In genomic region chr17:6070280-6070894, GRCh38 we compare ENCODE assay signal across 8 cellular contexts. TPM values are rescaled to one million over a fixed set of nuclear protein-coding genes. Genes with fewer than 3 reads are reported as not detected.
DNase-seq lines count a peak whose midpoint lies in the region; ATAC-seq and TF ChIP-seq lines count a peak whose summit lies in the region.

WSCD1 (plus strand) TSS chr17:6070379; CDS start chr17:6080659, 10,280 bp downstream.

- H3K9me2 ChIP-seq in Karpas-422 (replicated peaks; ENCODE audit: insufficient read depth, low read length) = no peaks in the 10 kb centered on the region

- no peak within 1 kb of the TSS for H3K27ac Mint-ChIP-seq in CD8-positive, alpha-beta T cell
- no peak within 1 kb of the TSS for H3K27ac Mint-ChIP-seq in memory B cell

- no peak within 1 kb of the TSS for H2AFZ ChIP-seq in Karpas-422 (ENCODE audit: low read length)

- CTCF ChIA-PET in CD8-positive, alpha-beta T cell (lab: Charles Lee) = no interaction called here

- H3K36me3 ChIP-seq in CD8-positive, alpha-beta T cell (ENCODE audit: insufficient read depth, low read length) = no peaks in the 10 kb centered on the region
- H3K36me3 ChIP-seq in MG63 (no peaks in the 10 kb centered on the region), thoracic aorta (no peaks in the 10 kb centered on the region), Karpas-422 (ENCODE audit: insufficient read depth, low read length) (no peaks in the 10 kb centered on the region)

- TF ChIP-seq CTCF in CD8-positive, alpha-beta T cell (IDR thresholded peaks at IDR 0.05) = no peak
- TF ChIP-seq CTCF in thoracic aorta (IDR thresholded peaks at IDR 0.05) = no peak

- no peak for DNase-seq in CD8-positive, alpha-beta T cell
- DNase-seq in MG63 = peak; percentile 23
- DNase-seq in dermis microvascular lymphatic vessel endothelial cell (ENCODE audit: low read depth in 2 of 2) = peak in 1 of 2 donors; percentile 14
- no peak for DNase-seq in memory B cell (ENCODE audit: low spot score in 2 of 2)
- no peak for DNase-seq in thoracic aorta (ENCODE audit: low spot score)
- no peak for DNase-seq in SHP77 (lab: John Stamatoyannopoulos, UW)
- no peak for DNase-seq in activated effector memory CD4-positive, alpha-beta T cell treated with anti-CD3 and anti-CD28 coated beads, Interleukin-2, amount 50 U/mL, for 16 hours
- no peak for DNase-seq in Karpas-422

- H3K4me1 Mint-ChIP-seq in CD8-positive, alpha-beta T cell (ENCODE audit: low read depth) = peaks cover 20% of the 10 kb centered on the region
- peaks cover 12% of the 10 kb centered on the region for H3K4me1 Mint-ChIP-seq in memory B cell

- H3K9ac ChIP-seq in Karpas-422 (ENCODE audit: low read length) = no peak within 1 kb of the TSS

- no peak for ATAC-seq in CD8-positive, alpha-beta T cell
- ATAC-seq in memory B cell (ENCODE audit: low read depth) (no peak), thoracic aorta (ENCODE audit: insufficient number of reproducible peaks, low FRiP score, low read depth) (no peak)

- no peak within 1 kb of the TSS for H3K27ac ChIP-seq in CD8-positive, alpha-beta T cell (ENCODE audit: low read depth, low read length)
- no peak within 1 kb of the TSS for H3K27ac ChIP-seq in thoracic aorta
- H3K27ac ChIP-seq in Karpas-422 (ENCODE audit: low read length) = no peak within 1 kb of the TSS

- POLR2A ChIA-PET in CD8-positive, alpha-beta T cell (lab: Charles Lee) = no interaction called here

- peaks cover 63% of the 10 kb centered on the region for H3K27me3 Mint-ChIP-seq in CD8-positive, alpha-beta T cell (ENCODE audit: low read depth)
- H3K27me3 Mint-ChIP-seq in memory B cell = peaks cover 32% of the 10 kb centered on the region

- H3K27me3 ChIP-seq in CD8-positive, alpha-beta T cell (ENCODE audit: insufficient read depth, low read length) = peaks cover 8% of the 10 kb centered on the region
- H3K27me3 ChIP-seq in MG63 (peaks cover 11% of the 10 kb centered on the region), thoracic aorta (replicated peaks; ENCODE audit: insufficient read depth) (no peaks in the 10 kb centered on the region), Karpas-422 (ENCODE audit: low read length) (no peaks in the 10 kb centered on the region)

- no peaks in the 10 kb centered on the region for H4K20me1 ChIP-seq in Karpas-422 (ENCODE audit: insufficient read depth, low read depth, low read length)

- intact Hi-C loops in CD8-positive, alpha-beta T cell (cut with DNase I, micrococcal nuclease) = no loop called here

- H3K4me2 ChIP-seq in Karpas-422 (ENCODE audit: low read depth, low read length, poor library complexity, severe bottlenecking) = no peak within 1 kb of the TSS

- H3K36me3 Mint-ChIP-seq in CD8-positive, alpha-beta T cell = no peaks in the 10 kb centered on the region
- H3K36me3 Mint-ChIP-seq in memory B cell = peaks cover 5% of the 10 kb centered on the region

- H3K9me3 ChIP-seq in CD8-positive, alpha-beta T cell (ENCODE audit: low read length) = no peaks in the 10 kb centered on the region
- no peaks in the 10 kb centered on the region for H3K9me3 ChIP-seq in MG63
- H3K9me3 ChIP-seq in thoracic aorta = no peaks in the 10 kb centered on the region
- no peaks in the 10 kb centered on the region for H3K9me3 ChIP-seq in Karpas-422 (ENCODE audit: low read length)

- peak within 1 kb of the TSS; percentile 84 for H3K4me3 Mint-ChIP-seq in CD8-positive, alpha-beta T cell
- H3K4me3 Mint-ChIP-seq in memory B cell = peak within 1 kb of the TSS; percentile 81

- H3K4me3 ChIP-seq in CD8-positive, alpha-beta T cell (ENCODE audit: low read depth, low read length) = peak within 1 kb of the TSS; percentile 31
- H3K4me3 ChIP-seq in MG63 (no peak within 1 kb of the TSS), thoracic aorta (peak within 1 kb of the TSS; percentile 79), Karpas-422 (ENCODE audit: low read length) (no peak within 1 kb of the TSS)

- H3K9me3 Mint-ChIP-seq in CD8-positive, alpha-beta T cell = no peaks in the 10 kb centered on the region
- H3K9me3 Mint-ChIP-seq in memory B cell = no peaks in the 10 kb centered on the region

- peaks cover 9% of the 10 kb centered on the region for H3K4me1 ChIP-seq in CD8-positive, alpha-beta T cell (ENCODE audit: insufficient read depth, low read length)
- H3K4me1 ChIP-seq in thoracic aorta (ENCODE audit: control insufficient read depth in 1 of 2, low read depth in 2 of 2) (peaks cover 0 to 17% of the 10 kb centered on the region in 2 donors), Karpas-422 (ENCODE audit: low read length) (peaks cover 13% of the 10 kb centered on the region)

- no peaks in the 10 kb centered on the region for H3K79me2 ChIP-seq in Karpas-422 (ENCODE audit: low read length)

RNA-seq across cellular contexts. Expression of gene WSCD1, which starts in this region (rescaled TPM):
- total RNA-seq in CD8-positive, alpha-beta T cell = not detected
- total RNA-seq in MG63 (2014; rRNA removed; shearing (Covaris generic); ENCODE audit: low replicate concordance) = 0.42 and 1.1 TPM in 2 replicates
- total RNA-seq in dermis microvascular lymphatic vessel endothelial cell = 8.9 and 11.8 TPM in 2 replicates
- 10 to 100 TPM in 1 of 2 donors, 1 to 10 TPM in 1; 6.0 to 29.0 TPM for total RNA-seq in thoracic aorta
- total RNA-seq in Karpas-422 (2014; rRNA removed; shearing (Covaris generic); ENCODE audit: low replicate concordance) = not detected in 2 replicates

Comparison
In these comparisons a context has a peak if more than half of its experiments do, and no peak if none do; other contexts are left out.
1. H3K4me3 ChIP-seq: peak in CD8-positive, alpha-beta T cell (single experiment) and thoracic aorta (single experiment); none in MG63 (single experiment) and Karpas-422 (single experiment).